Comparison of ENCODE assay signal across 8 cellular contexts in genomic region chr6:42569102-42570028, GRCh38. TPM values are rescaled to one million over a fixed set of nuclear protein-coding genes. Genes with fewer than 3 reads are reported as not detected.
DNase-seq lines count a peak whose midpoint lies in the region; ATAC-seq lines count a peak whose summit lies in the region.

No MANE protein-coding gene starts in this region.

- peak overlapping the region; percentile 34 for H3K27ac Mint-ChIP-seq in activated CD8-positive, alpha-beta T cell treated with anti-CD3 and anti-CD28 coated beads, Interleukin-2, amount 10 ng/mL, durations not matched to agents 7 days and 5 days

- H3K4me3 Mint-ChIP-seq in activated CD8-positive, alpha-beta T cell treated with anti-CD3 and anti-CD28 coated beads, Interleukin-2, amount 10 ng/mL, durations not matched to agents 7 days and 5 days = peak overlapping the region; percentile 13

- no peaks in the 10 kb centered on the region for H3K9me3 Mint-ChIP-seq in activated CD8-positive, alpha-beta T cell treated with anti-CD3 and anti-CD28 coated beads, Interleukin-2, amount 10 ng/mL, durations not matched to agents 7 days and 5 days (ENCODE audit: insufficient read depth)

- POLR2A ChIA-PET in activated CD8-positive, alpha-beta T cell treated with anti-CD3 and anti-CD28 coated beads, Interleukin-2, amount 10 ng/mL, durations not matched to agents 7 days and 5 days (lab: Charles Lee) = interaction anchor here (0.9 to 1.2 kb wide), 2 partner anchors 9 to 18 kb away, joined by 3 to 5 read pairs; no protein-coding TSS in a partner anchor

- peaks cover 54% of the 10 kb centered on the region for H3K4me1 Mint-ChIP-seq in activated CD8-positive, alpha-beta T cell treated with anti-CD3 and anti-CD28 coated beads, Interleukin-2, amount 10 ng/mL, durations not matched to agents 7 days and 5 days (ENCODE audit: low read depth)

- DNase-seq in AG20443 (ENCODE audit: low spot score) = peak; percentile 18
- DNase-seq in HS-5 (ENCODE audit: low read depth) = peak; percentile 97
- DNase-seq in activated CD8-positive, alpha-beta T cell treated with anti-CD3 and anti-CD28 coated beads, Interleukin-2, amount 10 ng/mL, durations not matched to agents 7 days and 5 days = no peak
- DNase-seq in kidney tubule cell (ENCODE audit: low spot score) = peak; percentile 81
- DNase-seq in left lobe of liver (ENCODE audit: low spot score) = no peak

- ATAC-seq in activated CD8-positive, alpha-beta T cell treated with anti-CD3 and anti-CD28 coated beads, Interleukin-2, amount 10 ng/mL, durations not matched to agents 7 days and 5 days = peak; percentile 35
- ATAC-seq in HG03439 (IDR thresholded peaks at IDR 0.05; ENCODE audit: unreplicated experiment) (no peak), left lobe of liver (no peak), GM19397 (IDR thresholded peaks at IDR 0.05; ENCODE audit: unreplicated experiment) (no peak), GM21723 (IDR thresholded peaks at IDR 0.05; ENCODE audit: unreplicated experiment) (no peak)

- peaks cover 40% of the 10 kb centered on the region for H3K36me3 Mint-ChIP-seq in activated CD8-positive, alpha-beta T cell treated with anti-CD3 and anti-CD28 coated beads, Interleukin-2, amount 10 ng/mL, durations not matched to agents 7 days and 5 days (ENCODE audit: low read depth)

- no peaks in the 10 kb centered on the region for H3K27me3 Mint-ChIP-seq in activated CD8-positive, alpha-beta T cell treated with anti-CD3 and anti-CD28 coated beads, Interleukin-2, amount 10 ng/mL, durations not matched to agents 7 days and 5 days (ENCODE audit: low read depth)

- CTCF ChIA-PET in activated CD8-positive, alpha-beta T cell treated with anti-CD3 and anti-CD28 coated beads, Interleukin-2, amount 10 ng/mL, durations not matched to agents 7 days and 5 days (lab: Charles Lee) = interaction anchor here (0.7 to 1.6 kb wide), 4 partner anchors 9 to 356 kb away, joined by 3 to 5 read pairs (median 3); partner anchors contain the start of gene RPL7L1

RNA-seq across cellular contexts. Expression of gene UBR2, which starts 5.5 kb away (rescaled TPM):
- 10 to 100 TPM; 23.6 to 24.8 TPM for total RNA-seq in activated CD8-positive, alpha-beta T cell treated with anti-CD3 and anti-CD28 coated beads, Interleukin-2, amount 10 ng/mL, durations not matched to agents 7 days and 5 days
- total RNA-seq in left lobe of liver = 19.3 TPM

Comparison
In these comparisons a context has a peak if more than half of its experiments do, and no peak if none do; other contexts are left out.
1. DNase-seq: peak in AG20443 (single experiment), HS-5 (single experiment) and kidney tubule cell (single experiment); none in activated CD8-positive, alpha-beta T cell treated with anti-CD3 and anti-CD28 coated beads, Interleukin-2, amount 10 ng/mL, durations not matched to agents 7 days and 5 days (single experiment) and left lobe of liver (single experiment).